24 cellular contexts compared by ENCODE assay signal in genomic region chr21:46213620-46214286, GRCh38. TPM values are rescaled to one million over a fixed set of nuclear protein-coding genes. Genes with fewer than 3 reads are reported as not detected.
DNase-seq lines count a peak whose midpoint lies in the region; ATAC-seq and TF ChIP-seq lines count a peak whose summit lies in the region.
"Had no signal": no experiment of that assay in that cellular context is flagged by ENCODE, and none has a peak within 500 bp of the region (broad histone marks: within the 10 kb centered on the region; RNA-seq: fewer than 3 reads in every experiment).

No MANE protein-coding gene starts in this region.

- H3K56ac ChIP-seq in IMR-90 (ENCODE audit: extremely low read depth, insufficient read depth, low read length): no peak overlapping the region

- no peaks in the 10 kb centered on the region for H3K27me3 ChIP-seq in IMR-90 (ENCODE audit: control insufficient read depth, insufficient read depth, low read length)
- no peaks in the 10 kb centered on the region for H3K27me3 ChIP-seq in CD8-positive, alpha-beta T cell (ENCODE audit: insufficient read depth, low read length)
- H3K27me3 ChIP-seq: BLaER1 treated with 17β-estradiol and CSF1 and Interleukin-3, amounts not matched to agents 10 nM and 100 nM; right lobe of liver had no signal

- CTCF ChIA-PET in IMR-90 (lab: Yijun Ruan, JAX): no interaction called here
- CTCF ChIA-PET in CD8-positive, alpha-beta T cell (lab: Charles Lee): interaction anchor here (0.8 kb wide), 1 partner anchor 11 kb away, joined by 3 read pairs; no protein-coding TSS in a partner anchor

- no peak overlapping the region for H3K4ac ChIP-seq in IMR-90 (ENCODE audit: low read depth, low read length)

- H2BK120ac ChIP-seq in IMR-90 (ENCODE audit: low read depth, low read length): no peak overlapping the region

- TF ChIP-seq CTCF in IMR-90 (conservative IDR thresholded peaks at IDR 0.05; ENCODE audit: low read depth, low read length) (no peak), omental fat pad (IDR thresholded peaks at IDR 0.05) (no peak)
- no peak for TF ChIP-seq CTCF in CD8-positive, alpha-beta T cell (IDR thresholded peaks at IDR 0.05)

- H2AFZ ChIP-seq in IMR-90 (replicated peaks; ENCODE audit: low read length, poor library complexity): no peak overlapping the region

- no peak overlapping the region for H3K14ac ChIP-seq in IMR-90 (replicated peaks; ENCODE audit: low read depth, low read length)

- H2AK9ac ChIP-seq in IMR-90 (replicated peaks; ENCODE audit: low read depth, low read length, poor library complexity): peak overlapping the region; percentile 31

- no peak for TF ChIP-seq POLR2A in IMR-90 (IDR thresholded peaks at IDR 0.05; ENCODE audit: low read depth, low read length)

- H3K4me2 ChIP-seq in IMR-90 (ENCODE audit: low read depth, low read length): no peak overlapping the region
- H3K4me2 ChIP-seq: BLaER1 treated with 17β-estradiol and CSF1 and Interleukin-3, amounts not matched to agents 10 nM and 100 nM had no signal

- H3K36me3 Mint-ChIP-seq in effector memory CD8-positive, alpha-beta T cell (ENCODE audit: insufficient read depth): peaks cover 6% of the 10 kb centered on the region
- peaks cover 47% of the 10 kb centered on the region for H3K36me3 Mint-ChIP-seq in CD8-positive, alpha-beta T cell
- H3K36me3 Mint-ChIP-seq: activated CD4-positive, alpha-beta memory T cell treated with anti-CD3 and anti-CD28 coated beads for 36 hours had no signal

- in situ Hi-C loops in IMR-90 (cut with MboI; ENCODE audit: low sequenced_read_pairs): no loop called here

- H2BK20ac ChIP-seq in IMR-90 (ENCODE audit: low read depth, low read length): no peak overlapping the region

- H3K9me3 ChIP-seq in IMR-90 (ENCODE audit: control insufficient read depth, insufficient read depth, low read length): no peaks in the 10 kb centered on the region
- H3K9me3 ChIP-seq in CD8-positive, alpha-beta T cell (ENCODE audit: low read length): no peaks in the 10 kb centered on the region
- H3K9me3 ChIP-seq: BLaER1 treated with 17β-estradiol and CSF1 and Interleukin-3, amounts not matched to agents 10 nM and 100 nM; lower lobe of right lung; right lobe of liver had no signal

- no peak overlapping the region for H2AK5ac ChIP-seq in IMR-90 (ENCODE audit: low read depth, low read length)

- BruUV-seq in IMR-90 (replicated peaks; lab: Mats Ljungman, UMichigan): no TSS peak

- H3K4me3 Mint-ChIP-seq in effector memory CD8-positive, alpha-beta T cell: no peak overlapping the region
- H3K4me3 Mint-ChIP-seq in CD8-positive, alpha-beta T cell: no peak overlapping the region
- H3K4me3 Mint-ChIP-seq: activated CD4-positive, alpha-beta memory T cell treated with anti-CD3 and anti-CD28 coated beads for 36 hours; activated naive CD8-positive, alpha-beta T cell treated with anti-CD3 and anti-CD28 coated beads, Interleukin-2, amount 50 U/mL, for 24 hours; stimulated activated memory B cell treated with anti-CD40 and anti-IgM and Interleukin-4, amounts not matched to agents 10 μg/mL and 1 μg/mL and 100 μg/mL, for 72 hours; T-cell had no signal

- H4K5ac ChIP-seq in IMR-90 (ENCODE audit: low read depth, low read length): no peak overlapping the region

- TF ChIP-seq RAD21 in IMR-90 (IDR thresholded peaks at IDR 0.05; ENCODE audit: low read length): no peak

- H3K27ac Mint-ChIP-seq in effector memory CD8-positive, alpha-beta T cell: peak overlapping the region; percentile 28 to 53
- H3K27ac Mint-ChIP-seq in CD8-positive, alpha-beta T cell: no peak overlapping the region
- H3K27ac Mint-ChIP-seq: activated CD4-positive, alpha-beta memory T cell treated with anti-CD3 and anti-CD28 coated beads for 36 hours; activated naive CD8-positive, alpha-beta T cell treated with anti-CD3 and anti-CD28 coated beads, Interleukin-2, amount 50 U/mL, for 24 hours; stimulated activated memory B cell treated with anti-CD40 and anti-IgM and Interleukin-4, amounts not matched to agents 10 μg/mL and 1 μg/mL and 100 μg/mL, for 72 hours; T-cell had no signal

- no peaks in the 10 kb centered on the region for H3K9me3 Mint-ChIP-seq in effector memory CD8-positive, alpha-beta T cell
- no peaks in the 10 kb centered on the region for H3K9me3 Mint-ChIP-seq in CD8-positive, alpha-beta T cell
- H3K9me3 Mint-ChIP-seq: activated CD4-positive, alpha-beta memory T cell treated with anti-CD3 and anti-CD28 coated beads for 36 hours; activated naive CD8-positive, alpha-beta T cell treated with anti-CD3 and anti-CD28 coated beads, Interleukin-2, amount 50 U/mL, for 24 hours; stimulated activated memory B cell treated with anti-CD40 and anti-IgM and Interleukin-4, amounts not matched to agents 10 μg/mL and 1 μg/mL and 100 μg/mL, for 72 hours; T-cell had no signal

- no peak overlapping the region for H3K27ac ChIP-seq in IMR-90 (ENCODE audit: insufficient read depth, low read length)
- no peak overlapping the region for H3K27ac ChIP-seq in CD8-positive, alpha-beta T cell (ENCODE audit: low read depth, low read length)
- H3K27ac ChIP-seq: BLaER1 treated with 17β-estradiol and CSF1 and Interleukin-3, amounts not matched to agents 10 nM and 100 nM; lower lobe of right lung; right lobe of liver had no signal

- H4K20me1 ChIP-seq in IMR-90 (ENCODE audit: insufficient read depth, low read length): peaks cover 12% of the 10 kb centered on the region

- H3K36me3 ChIP-seq in IMR-90 (ENCODE audit: control insufficient read depth, insufficient read depth, low read length): peaks cover 37% of the 10 kb centered on the region
- H3K36me3 ChIP-seq in CD8-positive, alpha-beta T cell (ENCODE audit: insufficient read depth, low read length): no peaks in the 10 kb centered on the region

- H3K9me1 ChIP-seq in IMR-90 (ENCODE audit: insufficient read depth, low read length): 0 out of 2 replicates have a peak, but pooled peaks cover 4% of the 10 kb centered on the region

- peaks cover 3 to 4% of the 10 kb centered on the region in 2 donors for H3K4me1 Mint-ChIP-seq in effector memory CD8-positive, alpha-beta T cell (ENCODE audit: low read depth in 2 of 2)
- no peaks in the 10 kb centered on the region for H3K4me1 Mint-ChIP-seq in CD8-positive, alpha-beta T cell (ENCODE audit: low read depth)
- H3K4me1 Mint-ChIP-seq: activated naive CD8-positive, alpha-beta T cell treated with anti-CD3 and anti-CD28 coated beads, Interleukin-2, amount 50 U/mL, for 24 hours; stimulated activated memory B cell treated with anti-CD40 and anti-IgM and Interleukin-4, amounts not matched to agents 10 μg/mL and 1 μg/mL and 100 μg/mL, for 72 hours; T-cell had no signal

- intact Hi-C loops in IMR-90 (cut with micrococcal nuclease): no loop called here
- intact Hi-C loops in CD8-positive, alpha-beta T cell (cut with DNase I, micrococcal nuclease): no loop called here

- H3K23ac ChIP-seq in IMR-90 (ENCODE audit: low read depth, low read length): no peak overlapping the region

- no peak; the same call in 1 of the 2 replicates for ATAC-seq in IMR-90 (ENCODE audit: low read depth)
- ATAC-seq in effector memory CD8-positive, alpha-beta T cell (replicated peaks): no peak
- no peak for ATAC-seq in omental fat pad (ENCODE audit: low FRiP score)
- no peak for ATAC-seq in CD8-positive, alpha-beta T cell
- ATAC-seq: activated CD4-positive, CD25-positive, alpha-beta regulatory T cell treated with anti-CD3 and anti-CD28 coated beads, Interleukin-2, amount 50 U/mL, for 24 hours; activated naive CD8-positive, alpha-beta T cell treated with anti-CD3 and anti-CD28 coated beads, Interleukin-2, amount 50 U/mL, for 24 hours; lower lobe of right lung; Panc1; right lobe of liver; stimulated activated memory B cell treated with anti-CD40 and anti-IgM and Interleukin-4, amounts not matched to agents 10 μg/mL and 1 μg/mL and 100 μg/mL, for 72 hours; T-cell had no signal

- DNase-seq in ELF-1 (ENCODE audit: low read depth, low spot score): peak; percentile 49
- DNase-seq in IMR-90: no peak
- DNase-seq in effector memory CD8-positive, alpha-beta T cell: no peak
- peak; percentile 16 for DNase-seq in omental fat pad (ENCODE audit: low spot score)
- no peak for DNase-seq in SKM-1 (lab: John Stamatoyannopoulos, UW; ENCODE audit: unreplicated experiment)
- DNase-seq in COLO668 (lab: John Stamatoyannopoulos, UW; ENCODE audit: unreplicated experiment): no peak
- no peak for DNase-seq in KG1 (lab: John Stamatoyannopoulos, UW)
- no peak for DNase-seq in CD8-positive, alpha-beta T cell
- DNase-seq: activated CD4-positive, alpha-beta memory T cell treated with anti-CD3 and anti-CD28 coated beads for 36 hours; activated naive CD8-positive, alpha-beta T cell treated with anti-CD3 and anti-CD28 coated beads, Interleukin-2, amount 50 U/mL, for 24 hours; Calu3; cerebellar nuclear complex; DND-41; NCI-H1092 treated with DMSO at 0.1 percent for 48 hours; NCI-H2029; NCI-H526; stimulated activated CD4-positive, alpha-beta T cell treated with anti-CD3 and anti-CD28 coated beads, Interleukin-4, amount 100 ng/mL, for 24 hours; T-cell had no signal

- H3K4me1 ChIP-seq in IMR-90 (ENCODE audit: control insufficient read depth, insufficient read depth, low read length): no peaks in the 10 kb centered on the region
- H3K4me1 ChIP-seq in CD8-positive, alpha-beta T cell (ENCODE audit: insufficient read depth, low read length): no peaks in the 10 kb centered on the region
- H3K4me1 ChIP-seq: right lobe of liver had no signal

- no peak overlapping the region for H3K18ac ChIP-seq in IMR-90 (ENCODE audit: low read depth, low read length)

- H2BK5ac ChIP-seq in IMR-90 (ENCODE audit: low read depth, low read length, poor library complexity, severe bottlenecking): no peak overlapping the region

- H4K91ac ChIP-seq in IMR-90 (ENCODE audit: insufficient read depth, low read depth, low read length): no peak overlapping the region

- H2BK15ac ChIP-seq in IMR-90 (ENCODE audit: low read depth, low read length): no peak overlapping the region

- no peak overlapping the region for H3K4me3 ChIP-seq in IMR-90 (ENCODE audit: insufficient read depth, low read depth, low read length)
- no peak overlapping the region for H3K4me3 ChIP-seq in CD8-positive, alpha-beta T cell (ENCODE audit: low read depth, low read length)
- H3K4me3 ChIP-seq: BLaER1 treated with 17β-estradiol and CSF1 and Interleukin-3, amounts not matched to agents 10 nM and 100 nM; lower lobe of right lung; right lobe of liver had no signal

- dilution Hi-C loops in IMR-90 (cut with HindIII; ENCODE audit: low sequenced_read_pairs, unreplicated experiment): no loop called here

- WGBS in IMR-90 (ENCODE audit: extremely low coverage in 2 of 2, insufficient read length in 1 of 2), 2 experiments: 93% methylated on average over 6 of the region's 15 CpGs; no CpG with 5 or more reads in 1 of the 2 experiments

- H4K8ac ChIP-seq in IMR-90 (ENCODE audit: low read depth in 2 of 2, low read length in 2 of 2): no peak overlapping the region

- H3K79me1 ChIP-seq in IMR-90 (ENCODE audit: low read depth in 1 of 2, low read length in 2 of 2): peaks cover 0 to 2% of the 10 kb centered on the region in 2 experiments; a peak in 1 of 4 replicates

- no peak overlapping the region for H3K9ac ChIP-seq in IMR-90 (ENCODE audit: low read depth, low read length)

- H3K27me3 Mint-ChIP-seq in effector memory CD8-positive, alpha-beta T cell: no peaks in the 10 kb centered on the region
- H3K27me3 Mint-ChIP-seq in CD8-positive, alpha-beta T cell (ENCODE audit: low read depth): no peaks in the 10 kb centered on the region
- H3K27me3 Mint-ChIP-seq: activated CD4-positive, alpha-beta memory T cell treated with anti-CD3 and anti-CD28 coated beads for 36 hours; activated naive CD8-positive, alpha-beta T cell treated with anti-CD3 and anti-CD28 coated beads, Interleukin-2, amount 50 U/mL, for 24 hours; stimulated activated memory B cell treated with anti-CD40 and anti-IgM and Interleukin-4, amounts not matched to agents 10 μg/mL and 1 μg/mL and 100 μg/mL, for 72 hours; T-cell had no signal

- POLR2A ChIA-PET in IMR-90 (lab: Charles Lee; ENCODE audit: unreplicated experiment): no interaction called here
- POLR2A ChIA-PET in CD8-positive, alpha-beta T cell (lab: Charles Lee): no interaction called here

RNA-seq across cellular contexts. Expression of gene LSS, which starts 14.8 kb away (rescaled TPM):
- total RNA-seq in IMR-90 (2012; rRNA removed) (35.3 and 43.4 TPM in 2 replicates), omental fat pad (100 to 1,000 TPM in 2 of 4 donors, 10 to 100 TPM in 2; 94.8 to 122 (median 108) TPM)
- polyA plus RNA-seq in IMR-90 (2012; rRNA removed): 58.1 and 62.8 TPM in 2 replicates
- polyA plus RNA-seq in IMR-90 (2012; cell fraction: cytosol; rRNA removed): 44.1 and 60.0 TPM in 2 replicates
- 141 and 276 TPM in 2 replicates for polyA plus RNA-seq in IMR-90 (2012; cell fraction: nucleus; rRNA removed; ENCODE audit: low replicate concordance)
- 10 to 100 TPM; 22.5 to 22.6 TPM for total RNA-seq in CD8-positive, alpha-beta T cell

RNA-seq across cellular contexts. Expression of gene SPATC1L, which starts 29.5 kb away (rescaled TPM):
- total RNA-seq in IMR-90 (2012; rRNA removed): 3.1 and 3.8 TPM in 2 replicates
- polyA plus RNA-seq in IMR-90 (2012; rRNA removed): 17.2 and 23.4 TPM in 2 replicates
- 28.0 and 38.2 TPM in 2 replicates for polyA plus RNA-seq in IMR-90 (2012; cell fraction: cytosol; rRNA removed)
- polyA plus RNA-seq in IMR-90 (2012; cell fraction: nucleus; rRNA removed; ENCODE audit: low replicate concordance): 19.7 and 57.2 TPM in 2 replicates
- total RNA-seq in omental fat pad: 1 to 10 TPM in 3 of 4 donors, under 1 TPM in 1; 0.96 to 8.0 (median 2.8) TPM
- total RNA-seq in CD8-positive, alpha-beta T cell: 1 to 10 TPM; 6.5 to 6.7 TPM

RNA-seq across cellular contexts. Expression of gene FTCD, which starts 58.4 kb away (rescaled TPM):
- total RNA-seq in IMR-90 (2012; rRNA removed) (not detected in 2 replicates), omental fat pad (not detected)
- 0.19 and 0.55 TPM in 2 replicates for polyA plus RNA-seq in IMR-90 (2012; rRNA removed)
- polyA plus RNA-seq in IMR-90 (2012; cell fraction: cytosol; rRNA removed): 0.16 and 0.28 TPM in 2 replicates
- 2.0 and 4.9 TPM in 2 replicates for polyA plus RNA-seq in IMR-90 (2012; cell fraction: nucleus; rRNA removed; ENCODE audit: low replicate concordance)
- total RNA-seq in CD8-positive, alpha-beta T cell: 1 to 10 TPM in 1 of 2 experiments, under 1 TPM in 1; 0.72 to 1.3 TPM

Comparison
In these comparisons a context has a peak if more than half of its experiments do, and no peak if none do; other contexts are left out.
1. DNase-seq: peak in ELF-1 (single experiment) and omental fat pad (single experiment); none in IMR-90 (single experiment), effector memory CD8-positive, alpha-beta T cell (0 of 3), SKM-1 (single experiment), COLO668 (single experiment), KG1 (single experiment) and CD8-positive, alpha-beta T cell (0 of 7).